Comparison of ENCODE assay signal across 29 cellular contexts in genomic region chr11:92932023-92932422, GRCh38. TPM values are rescaled to one million over a fixed set of nuclear protein-coding genes. Genes with fewer than 3 reads are reported as not detected.
DNase-seq lines count a peak whose midpoint lies in the region; ATAC-seq and TF ChIP-seq lines count a peak whose summit lies in the region.
"Had no signal": no experiment of that assay in that cellular context is flagged by ENCODE, and none has a peak within 500 bp of the region (broad histone marks: within the 10 kb centered on the region; RNA-seq: fewer than 3 reads in every experiment).

No MANE protein-coding gene starts in this region.

- H4K20me1 ChIP-seq in mammary epithelial cell (ENCODE audit: insufficient read depth, low read length) = no peaks in the 10 kb centered on the region
- H4K20me1 ChIP-seq: BLaER1 treated with 17β-estradiol and CSF1 and Interleukin-3, amounts not matched to agents 10 nM and 100 nM had no signal

- H3K36me3 Mint-ChIP-seq in WTC11 = no peaks in the 10 kb centered on the region
- H3K36me3 Mint-ChIP-seq: naive thymus-derived CD4-positive, alpha-beta T cell; T-cell had no signal

- no peak overlapping the region for H3K27ac ChIP-seq in mammary epithelial cell (ENCODE audit: insufficient read depth, low read depth, low read length)
- no peak overlapping the region for H3K27ac ChIP-seq in breast epithelium
- H3K27ac ChIP-seq: BLaER1 treated with 17β-estradiol and CSF1 and Interleukin-3, amounts not matched to agents 10 nM and 100 nM; body of pancreas; left lung; thoracic aorta; uterus had no signal

- H3K9me3 Mint-ChIP-seq in WTC11 = peaks cover 14% of the 10 kb centered on the region
- H3K9me3 Mint-ChIP-seq: T-cell had no signal

- H3K79me2 ChIP-seq in mammary epithelial cell (ENCODE audit: insufficient read depth, low read length) = no peaks in the 10 kb centered on the region

- H3K27ac Mint-ChIP-seq in WTC11 = no peak overlapping the region
- H3K27ac Mint-ChIP-seq: naive thymus-derived CD4-positive, alpha-beta T cell; T-cell had no signal

- TF ChIP-seq POLR2A in breast epithelium (IDR thresholded peaks at IDR 0.05) = no peak

- 37% methylated on average over 2 of the region's 2 CpGs for WGBS in mammary epithelial cell (ENCODE audit: low coverage, missing lambda C conversion rate)

- H3K9ac ChIP-seq in mammary epithelial cell (ENCODE audit: insufficient read depth, low read length) = no peak overlapping the region
- H3K9ac ChIP-seq: BLaER1 treated with 17β-estradiol and CSF1 and Interleukin-3, amounts not matched to agents 10 nM and 100 nM had no signal

- dilution Hi-C loops in mammary epithelial cell (cut with HindIII; ENCODE audit: low sequenced_read_pairs) = loop anchor here (25.0 kb wide), 1 partner anchor 255 kb away; the partner anchor contains the start of gene SLC36A4

- H3K27me3 ChIP-seq in mammary epithelial cell (ENCODE audit: insufficient read depth, low read length) (no peaks in the 10 kb centered on the region), breast epithelium (no peaks in the 10 kb centered on the region)
- H3K27me3 ChIP-seq: BLaER1 treated with 17β-estradiol and CSF1 and Interleukin-3, amounts not matched to agents 10 nM and 100 nM; body of pancreas; left lung; uterus had no signal

- H3K9me3 ChIP-seq in mammary epithelial cell (replicated peaks; ENCODE audit: insufficient read depth, low read length) = no peaks in the 10 kb centered on the region
- no peaks in the 10 kb centered on the region for H3K9me3 ChIP-seq in breast epithelium
- H3K9me3 ChIP-seq: body of pancreas, left lung, thoracic aorta, uterus had no signal

- H3K36me3 ChIP-seq in mammary epithelial cell (ENCODE audit: insufficient read depth, low read length) = no peaks in the 10 kb centered on the region
- no peaks in the 10 kb centered on the region for H3K36me3 ChIP-seq in breast epithelium
- H3K36me3 ChIP-seq: BLaER1 treated with 17β-estradiol and CSF1 and Interleukin-3, amounts not matched to agents 10 nM and 100 nM; left lung; thoracic aorta; uterus had no signal

- H3K4me1 ChIP-seq in mammary epithelial cell (ENCODE audit: insufficient read depth, low read length) = no peaks in the 10 kb centered on the region
- H3K4me1 ChIP-seq in breast epithelium = no peaks in the 10 kb centered on the region
- H3K4me1 ChIP-seq: BLaER1 treated with 17β-estradiol and CSF1 and Interleukin-3, amounts not matched to agents 10 nM and 100 nM; body of pancreas; left lung; uterus had no signal

- CTCF ChIA-PET in mammary epithelial cell (lab: Charles Lee; ENCODE audit: low non-redundant PET) = no interaction called here
- CTCF ChIA-PET in WTC11 (lab: Charles Lee) = interaction anchor here (2.2 kb wide), 1 partner anchor 10 kb away, joined by 6 read pairs; no protein-coding TSS in a partner anchor

- in situ Hi-C loops in mammary epithelial cell (cut with MboI; ENCODE audit: low sequenced_read_pairs in 2 of 2) = loop anchor here (10.0 to 25.0 kb wide), 3 partner anchors 230 to 705 kb away; no protein-coding TSS in a partner anchor

- POLR2A ChIA-PET in WTC11 (lab: Charles Lee) = no interaction called here

- no peaks in the 10 kb centered on the region for H3K4me1 Mint-ChIP-seq in WTC11
- H3K4me1 Mint-ChIP-seq: T-cell had no signal

- BruUV-seq in mammary epithelial cell (replicated peaks; lab: Mats Ljungman, UMichigan) = no TSS peak

- intact Hi-C loops in mammary epithelial cell (cut with micrococcal nuclease) = no loop called here
- intact Hi-C loops in breast epithelium (cut with DNase I; ENCODE audit: low total_unique reads) = no loop called here

- 0 out of 2 replicates have a peak, but pooled peaks cover 2% of the 10 kb centered on the region for H3K27me3 Mint-ChIP-seq in WTC11 (ENCODE audit: low read depth)

- no peak overlapping the region for H3K4me3 ChIP-seq in mammary epithelial cell (replicated peaks in 1 of 3; ENCODE audit: insufficient read depth in 1 of 3, low read depth in 2 of 3, low read length in 3 of 3)
- H3K4me3 ChIP-seq in breast epithelium = no peak overlapping the region
- no peak overlapping the region for H3K4me3 ChIP-seq in fibroblast of the aortic adventitia (ENCODE audit: low read depth, low read length)
- H3K4me3 ChIP-seq: BLaER1 treated with 17β-estradiol and CSF1 and Interleukin-3, amounts not matched to agents 10 nM and 100 nM; body of pancreas; K562; left lung; thoracic aorta; uterus had no signal

- peak; percentile 5 for DNase-seq in mammary epithelial cell
- DNase-seq in breast epithelium (ENCODE audit: low spot score in 2 of 2) = no peak
- peak; percentile 69 for DNase-seq in NCI-H82 (lab: John Stamatoyannopoulos, UW)
- peak; percentile 11 for DNase-seq in fibroblast of the aortic adventitia (ENCODE audit: low read depth)
- peak; percentile 10 for DNase-seq in stromal cell of bone marrow (ENCODE audit: low read depth)
- no peak for DNase-seq in WTC11 (ENCODE audit: low spot score)
- no peak for DNase-seq in occipital lobe (lab: John Stamatoyannopoulos, UW)
- no peak for DNase-seq in GM19238 (ENCODE audit: insufficient read length, low spot score)
- DNase-seq: ACHN; activated CD4-positive, alpha-beta T cell treated with anti-CD3 and anti-CD28 coated beads for 1 hour; activated gamma-delta T cell; body of pancreas; Calu3; left lung; MM.1S; naive thymus-derived CD4-positive, alpha-beta T cell; NCI-H1417 treated with DMSO at 0.1 percent for 48 hours; NCI-H510A; retina; stimulated activated CD4-positive, alpha-beta T cell treated with anti-CD3 and anti-CD28 coated beads, Interleukin-4, amount 100 ng/mL, for 1 hour; stimulated activated naive CD4-positive, alpha-beta T cell; T-cell; uterus had no signal

- no peak for ATAC-seq in WTC11
- ATAC-seq: body of pancreas; K562; left lung; naive thymus-derived CD4-positive, alpha-beta T cell; Panc1; T-cell had no signal

- no peak for TF ChIP-seq CTCF in mammary epithelial cell (conservative IDR thresholded peaks at IDR 0.05 in 1 of 2, IDR thresholded peaks at IDR 0.05 in 1 of 2; ENCODE audit: extremely low read depth in 1 of 2, insufficient read depth in 1 of 2, low read depth in 1 of 2, low read length in 2 of 2)
- TF ChIP-seq CTCF in breast epithelium (IDR thresholded peaks at IDR 0.05) = no peak
- no peak for TF ChIP-seq CTCF in fibroblast of the aortic adventitia (IDR thresholded peaks at IDR 0.05; ENCODE audit: insufficient read depth, low read length)
- no peak for TF ChIP-seq CTCF in WTC11 (IDR thresholded peaks at IDR 0.05)

- H3K4me2 ChIP-seq in mammary epithelial cell (ENCODE audit: insufficient read depth, low read depth, low read length) = no peak overlapping the region
- H3K4me2 ChIP-seq: BLaER1 treated with 17β-estradiol and CSF1 and Interleukin-3, amounts not matched to agents 10 nM and 100 nM had no signal

- no peak overlapping the region for H3K4me3 Mint-ChIP-seq in WTC11
- H3K4me3 Mint-ChIP-seq: naive thymus-derived CD4-positive, alpha-beta T cell; T-cell had no signal

- H2AFZ ChIP-seq in mammary epithelial cell (ENCODE audit: low read depth, low read length) = no peak overlapping the region

TF ChIP-seq in WTC11, 78 proteins besides CTCF, POLR2A, EP300 and RAD21 (continues in another document):
- TF ChIP-seq NFE2L1 (CRISPR knock-in tag; IDR thresholded peaks at IDR 0.05) (no peak), ZNF396 (CRISPR knock-in tag; IDR thresholded peaks at IDR 0.05; ENCODE audit: borderline replicate concordance) (no peak), SMAD4 (CRISPR knock-in tag; IDR thresholded peaks at IDR 0.05) (no peak), ZNF423 (CRISPR knock-in tag; IDR thresholded peaks at IDR 0.05) (no peak), ZNF138 (CRISPR knock-in tag; conservative IDR thresholded peaks at IDR 0.05) (no peak), AR (CRISPR knock-in tag; IDR thresholded peaks at IDR 0.05) (no peak), ZBTB21 (CRISPR knock-in tag; IDR thresholded peaks at IDR 0.05; ENCODE audit: borderline replicate concordance) (no peak), E2F5 (CRISPR knock-in tag; IDR thresholded peaks at IDR 0.05) (no peak), SOX15 (CRISPR knock-in tag; IDR thresholded peaks at IDR 0.05) (no peak), GABPB1 (CRISPR knock-in tag; IDR thresholded peaks at IDR 0.05) (no peak)

RNA-seq across cellular contexts. Expression of gene MTNR1B, which starts 37.4 kb away (rescaled TPM):
- total RNA-seq in mammary epithelial cell = not detected
- not detected for polyA plus RNA-seq in mammary epithelial cell
- not detected for polyA minus RNA-seq in mammary epithelial cell
- total RNA-seq in breast epithelium = not detected
- total RNA-seq in fibroblast of the aortic adventitia (ENCODE audit: low replicate concordance) = not detected in 2 replicates
- not detected in 3 replicates for total RNA-seq in WTC11 (2021)
- total RNA-seq in occipital lobe = not detected
- total RNA-seq: body of pancreas; Calu3; G401; K562; left lung; naive thymus-derived CD4-positive, alpha-beta T cell; osteoblast; T-cell; thoracic aorta; uterus had no signal
- polyA plus RNA-seq: K562; naive thymus-derived CD4-positive, alpha-beta T cell had no signal

Comparison
In these comparisons a context has a peak if more than half of its experiments do, and no peak if none do; other contexts are left out.
1. DNase-seq: peak in mammary epithelial cell (single experiment), NCI-H82 (single experiment), fibroblast of the aortic adventitia (single experiment) and stromal cell of bone marrow (single experiment); none in breast epithelium (0 of 2), WTC11 (single experiment), occipital lobe (single experiment) and GM19238 (single experiment).